In the genomic region with DNA sequence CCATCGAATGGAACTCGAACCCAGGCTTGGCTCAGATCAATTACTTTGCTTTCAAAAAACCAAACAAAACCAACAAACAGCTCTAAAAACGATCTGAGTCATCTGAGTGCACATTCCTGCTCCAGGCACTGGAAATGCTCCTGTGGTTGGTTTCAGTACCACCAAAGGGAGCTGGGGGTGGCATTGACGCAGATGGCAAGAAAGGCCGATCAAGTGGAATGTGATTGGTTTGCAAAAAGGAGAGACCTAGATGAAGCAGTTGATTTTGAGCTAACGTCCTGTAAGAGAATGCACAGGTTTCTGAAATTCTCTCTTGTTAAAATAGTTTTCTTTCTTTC, we compare ENCODE assay signal across 11 cellular contexts. TPM values are rescaled to one million over a fixed set of nuclear protein-coding genes. Genes with fewer than 3 reads are reported as not detected.
A peak's percentile ranks its signal among the peaks of the same experiment; 100 is the strongest.
DNase-seq lines count a peak whose midpoint lies in the region; ATAC-seq and TF ChIP-seq lines count a peak whose summit lies in the region.
"Had no signal": no experiment of that assay in that cellular context is flagged by ENCODE, and none has a peak within 500 bp of the region (broad histone marks: within the 10 kb centered on the region; RNA-seq: fewer than 3 reads in every experiment).

No MANE protein-coding gene starts in this region.

- H3K4me1 ChIP-seq in GM23248 (ENCODE audit: insufficient read depth) = peaks cover 21% of the 10 kb centered on the region

- in situ Hi-C loops in GM23248 (cut with MboI) = no loop called here

- no peak overlapping the region for H3K9ac ChIP-seq in GM23248

- H2AFZ ChIP-seq in GM23248 = no peak overlapping the region
- H2AFZ ChIP-seq: PC-9 had no signal

- H3K27me3 Mint-ChIP-seq in activated T-helper 1 cell treated with anti-CD3 and anti-CD28 coated beads, Interleukin-12 subunit alpha, Interleukin-12 subunit beta, Interleukin-2, Interleukin-4 antibody, amounts not matched to agents 30 ng/mL and 10 ng/mL and 1 ng/mL, durations not matched to agents 14 hours and 24 hours and 36 hours (ENCODE audit: insufficient read depth) = no peaks in the 10 kb centered on the region

- no peaks in the 10 kb centered on the region; the same call in 1 of the 2 replicates for H3K79me2 ChIP-seq in GM23248 (ENCODE audit: insufficient read depth)

- no peaks in the 10 kb centered on the region for H3K36me3 ChIP-seq in GM23248 (ENCODE audit: low read depth)
- H3K36me3 ChIP-seq: colonic mucosa had no signal

- no peak overlapping the region for H3K27ac ChIP-seq in GM23248
- H3K27ac ChIP-seq: colonic mucosa, PC-9 had no signal

- no peaks in the 10 kb centered on the region for H3K27me3 ChIP-seq in GM23248 (replicated peaks; ENCODE audit: insufficient read depth)

- DNase-seq in AG09309 (ENCODE audit: low read depth) (peak; percentile 62), GM23248 (peak; percentile 56), iris pigment epithelial cell (ENCODE audit: low read depth) (peak; percentile 50), NCI-H526 (lab: John Stamatoyannopoulos, UW) (no peak), NCI-H2107 (lab: John Stamatoyannopoulos, UW) (no peak)
- DNase-seq in activated T-helper 1 cell treated with anti-CD3 and anti-CD28 coated beads, Interleukin-12 subunit alpha, Interleukin-12 subunit beta, Interleukin-2, Interleukin-4 antibody, amounts not matched to agents 30 ng/mL and 10 ng/mL and 1 ng/mL, durations not matched to agents 14 hours and 24 hours and 36 hours (ENCODE audit: low spot score) = no peak
- DNase-seq: colonic mucosa, NCI-H1694, PC-9 had no signal

- ATAC-seq in HG02840 (IDR thresholded peaks at IDR 0.05; ENCODE audit: low FRiP score, unreplicated experiment) (no peak), HG03565 (IDR thresholded peaks at IDR 0.05; ENCODE audit: unreplicated experiment) (no peak)

- intact Hi-C loops in activated T-helper 1 cell treated with anti-CD3 and anti-CD28 coated beads, Interleukin-12 subunit alpha, Interleukin-12 subunit beta, Interleukin-2, Interleukin-4 antibody, amounts not matched to agents 30 ng/mL and 10 ng/mL and 1 ng/mL, durations not matched to agents 14 hours and 24 hours and 36 hours (cut with micrococcal nuclease) = no loop called here

- 80 to 82% methylated on average over 6 of the region's 6 CpGs for WGBS in GM23248 (ENCODE audit: low coverage in 1 of 2, low lambda C conversion rate in 2 of 2, missing lambda C conversion rate in 2 of 2), 2 experiments

- H3K9me3 ChIP-seq in GM23248 (ENCODE audit: low read depth) = no peaks in the 10 kb centered on the region
- H3K9me3 ChIP-seq: colonic mucosa had no signal

- H4K20me1 ChIP-seq in GM23248 (ENCODE audit: insufficient read depth) = no peaks in the 10 kb centered on the region

- peaks cover 56% of the 10 kb centered on the region for H3K4me1 Mint-ChIP-seq in activated T-helper 1 cell treated with anti-CD3 and anti-CD28 coated beads, Interleukin-12 subunit alpha, Interleukin-12 subunit beta, Interleukin-2, Interleukin-4 antibody, amounts not matched to agents 30 ng/mL and 10 ng/mL and 1 ng/mL, durations not matched to agents 14 hours and 24 hours and 36 hours (ENCODE audit: low read depth)

- H3K27ac Mint-ChIP-seq in activated T-helper 1 cell treated with anti-CD3 and anti-CD28 coated beads, Interleukin-12 subunit alpha, Interleukin-12 subunit beta, Interleukin-2, Interleukin-4 antibody, amounts not matched to agents 30 ng/mL and 10 ng/mL and 1 ng/mL, durations not matched to agents 14 hours and 24 hours and 36 hours = peak overlapping the region; percentile 93

- H3K9me3 Mint-ChIP-seq in activated T-helper 1 cell treated with anti-CD3 and anti-CD28 coated beads, Interleukin-12 subunit alpha, Interleukin-12 subunit beta, Interleukin-2, Interleukin-4 antibody, amounts not matched to agents 30 ng/mL and 10 ng/mL and 1 ng/mL, durations not matched to agents 14 hours and 24 hours and 36 hours = no peaks in the 10 kb centered on the region

- peak overlapping the region; percentile 45 for H3K4me2 ChIP-seq in GM23248 (ENCODE audit: unreplicated experiment)

- H3K9me2 ChIP-seq in GM23248 (ENCODE audit: insufficient read depth) = no peaks in the 10 kb centered on the region

- H3K4me3 Mint-ChIP-seq in activated T-helper 1 cell treated with anti-CD3 and anti-CD28 coated beads, Interleukin-12 subunit alpha, Interleukin-12 subunit beta, Interleukin-2, Interleukin-4 antibody, amounts not matched to agents 30 ng/mL and 10 ng/mL and 1 ng/mL, durations not matched to agents 14 hours and 24 hours and 36 hours = peak overlapping the region; percentile 91

- TF ChIP-seq CTCF in AG09309 (IDR thresholded peaks at IDR 0.05; ENCODE audit: control insufficient read depth, insufficient read depth, low read depth, low read length, missing control alignments) = no peak

- peaks cover 30% of the 10 kb centered on the region for H3K36me3 Mint-ChIP-seq in activated T-helper 1 cell treated with anti-CD3 and anti-CD28 coated beads, Interleukin-12 subunit alpha, Interleukin-12 subunit beta, Interleukin-2, Interleukin-4 antibody, amounts not matched to agents 30 ng/mL and 10 ng/mL and 1 ng/mL, durations not matched to agents 14 hours and 24 hours and 36 hours (ENCODE audit: low read depth)

- H3F3A ChIP-seq in GM23248 (ENCODE audit: insufficient read depth) = 0 out of 2 replicates have a peak, but pooled peaks cover 14% of the 10 kb centered on the region

- H3K4me3 ChIP-seq in AG09309 (ENCODE audit: control insufficient read depth, low read depth, low read length) (no peak overlapping the region; the same call in 1 of the 2 replicates), GM23248 (no peak overlapping the region)
- H3K4me3 ChIP-seq: colonic mucosa, PC-9 had no signal

RNA-seq across cellular contexts. Expression of a gene that starts 39.5 kb away (rescaled TPM):
- total RNA-seq in GM23248 (2014; rRNA removed; shearing (Covaris generic)) = 7.1 and 8.0 TPM in 2 replicates
- polyA plus RNA-seq in GM23248 (2016; fragmentation: Nextera tagmentation; extraction: Ambion mirVana) = 3.3 and 3.5 TPM in 2 replicates
- 287 and 291 TPM in 2 replicates for total RNA-seq in activated T-helper 1 cell treated with anti-CD3 and anti-CD28 coated beads, Interleukin-12 subunit alpha, Interleukin-12 subunit beta, Interleukin-2, Interleukin-4 antibody, amounts not matched to agents 30 ng/mL and 10 ng/mL and 1 ng/mL, durations not matched to agents 14 hours and 24 hours and 36 hours

Comparison
In these comparisons a context has a peak if more than half of its experiments do, and no peak if none do; other contexts are left out.
1. DNase-seq: peak in AG09309 (single experiment), GM23248 (single experiment) and iris pigment epithelial cell (single experiment); none in activated T-helper 1 cell treated with anti-CD3 and anti-CD28 coated beads, Interleukin-12 subunit alpha, Interleukin-12 subunit beta, Interleukin-2, Interleukin-4 antibody, amounts not matched to agents 30 ng/mL and 10 ng/mL and 1 ng/mL, durations not matched to agents 14 hours and 24 hours and 36 hours (single experiment), NCI-H526 (0 of 2) and NCI-H2107 (single experiment).
2. RNA of a gene that starts 39.5 kb away (total RNA-seq): 287 to 291 TPM in activated T-helper 1 cell treated with anti-CD3 and anti-CD28 coated beads, Interleukin-12 subunit alpha, Interleukin-12 subunit beta, Interleukin-2, Interleukin-4 antibody, amounts not matched to agents 30 ng/mL and 10 ng/mL and 1 ng/mL, durations not matched to agents 14 hours and 24 hours and 36 hours; 7.1 to 8.0 TPM in GM23248; every median in the first group is over 10 times any median in the second.